Comparison of ENCODE assay signal across 29 cellular contexts in the genomic region with DNA sequence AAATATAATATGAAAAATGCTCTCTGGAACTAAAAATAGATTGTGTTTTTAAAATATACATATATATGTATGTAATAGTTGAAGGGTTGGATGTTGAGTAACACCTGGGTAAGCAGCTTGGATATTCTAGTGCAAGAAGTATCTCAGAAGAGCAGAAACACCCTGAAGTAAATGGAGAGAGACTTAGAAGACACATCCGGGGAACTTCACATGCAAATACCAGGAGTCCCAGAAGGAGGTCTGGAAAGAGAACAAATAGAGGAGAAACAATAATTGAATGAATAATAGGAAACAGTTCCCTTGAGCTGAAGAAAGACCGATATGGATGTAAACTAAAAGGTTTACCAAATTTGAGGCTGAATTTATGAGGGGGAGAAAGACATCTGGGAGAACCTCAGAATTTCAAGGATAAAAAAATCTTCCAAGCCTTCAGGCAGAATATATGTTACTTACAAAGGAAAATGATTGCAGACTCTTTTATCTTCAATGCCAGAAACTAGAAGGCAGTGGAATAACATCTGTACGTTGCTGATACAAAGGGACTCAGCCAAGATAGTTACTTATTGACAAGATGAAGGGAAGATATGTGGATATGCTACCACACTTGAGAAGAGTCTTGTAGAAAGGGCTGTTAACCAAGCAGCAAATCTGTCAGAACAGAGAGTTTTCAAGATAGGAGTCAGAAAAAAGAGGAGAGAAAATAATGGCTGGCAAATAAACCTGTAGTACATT.
"Had no signal": no experiment of that assay in that cellular context is flagged by ENCODE, and none has a peak within 500 bp of the region (broad histone marks: within the 10 kb centered on the region; RNA-seq: fewer than 3 reads in every experiment).

No MANE protein-coding gene starts in this region.

- H3K27ac Mint-ChIP-seq: activated B cell treated with CpG ODN at 0.5 μM for 24 hours; activated CD8-positive, alpha-beta T cell treated with anti-CD3 and anti-CD28 coated beads, Interleukin-2, amount 10 ng/mL, durations not matched to agents 7 days and 5 days; activated naive CD4-positive, alpha-beta T cell treated with anti-CD3 and anti-CD28 coated beads for 36 hours; activated naive CD8-positive, alpha-beta T cell treated with anti-CD3 and anti-CD28 coated beads, Interleukin-2, amount 10 ng/mL, durations not matched to agents 7 days and 5 days; activated T-helper 1 cell treated with anti-CD3 and anti-CD28 coated beads, Interleukin-12 subunit alpha, Interleukin-12 subunit beta, Interleukin-2, Interleukin-4 antibody, amounts not matched to agents 30 ng/mL and 10 ng/mL and 1 ng/mL, durations not matched to agents 14 hours and 24 hours and 36 hours; endodermal cell; mesothelial cell of epicardium; nephron progenitor cell; stimulated activated naive CD8-positive, alpha-beta T cell treated with anti-CD3 and anti-CD28 coated beads, Interleukin-15, amount 100 ng/mL, for 72 hours; T-helper 1 cell treated with Interleukin-12 subunit alpha and Interleukin-12 subunit beta and Interleukin-4 antibody, amounts not matched to agents 30 μg/mL and 1 μg/mL, for 36 hours; type B pancreatic cell had no signal

- H3K4me1 Mint-ChIP-seq: activated B cell treated with CpG ODN at 0.5 μM for 24 hours; activated naive CD8-positive, alpha-beta T cell treated with anti-CD3 and anti-CD28 coated beads, Interleukin-2, amount 10 ng/mL, durations not matched to agents 7 days and 5 days; endodermal cell; mesothelial cell of epicardium; naive B cell; nephron progenitor cell; stimulated activated effector memory CD8-positive, alpha-beta T cell treated with anti-CD3 and anti-CD28 coated beads, Interleukin-12 subunit alpha, Interleukin-12 subunit beta, amount 100 ng/mL, for 72 hours; stimulated activated naive CD8-positive, alpha-beta T cell treated with anti-CD3 and anti-CD28 coated beads, Interleukin-15, amount 100 ng/mL, for 72 hours had no signal

- H3K9me3 Mint-ChIP-seq: activated B cell treated with CpG ODN at 0.5 μM for 24 hours; activated naive CD4-positive, alpha-beta T cell treated with anti-CD3 and anti-CD28 coated beads for 36 hours; activated naive CD8-positive, alpha-beta T cell treated with anti-CD3 and anti-CD28 coated beads, Interleukin-2, amount 10 ng/mL, durations not matched to agents 7 days and 5 days; activated T-helper 1 cell treated with anti-CD3 and anti-CD28 coated beads, Interleukin-12 subunit alpha, Interleukin-12 subunit beta, Interleukin-2, Interleukin-4 antibody, amounts not matched to agents 30 ng/mL and 10 ng/mL and 1 ng/mL, durations not matched to agents 14 hours and 24 hours and 36 hours; endodermal cell; mesothelial cell of epicardium; naive B cell; nephron progenitor cell; stimulated activated effector memory CD8-positive, alpha-beta T cell treated with anti-CD3 and anti-CD28 coated beads, Interleukin-12 subunit alpha, Interleukin-12 subunit beta, amount 100 ng/mL, for 72 hours; stimulated activated naive CD8-positive, alpha-beta T cell treated with anti-CD3 and anti-CD28 coated beads, Interleukin-15, amount 100 ng/mL, for 72 hours; T-helper 1 cell treated with Interleukin-12 subunit alpha and Interleukin-12 subunit beta and Interleukin-4 antibody, amounts not matched to agents 30 μg/mL and 1 μg/mL, for 36 hours; type B pancreatic cell had no signal

- H3K9me3 ChIP-seq: gastroesophageal sphincter, neutrophil, sigmoid colon, uterus had no signal

- H3K27me3 Mint-ChIP-seq: activated B cell treated with CpG ODN at 0.5 μM for 24 hours; activated naive CD8-positive, alpha-beta T cell treated with anti-CD3 and anti-CD28 coated beads, Interleukin-2, amount 10 ng/mL, durations not matched to agents 7 days and 5 days; naive B cell; stimulated activated naive CD8-positive, alpha-beta T cell treated with anti-CD3 and anti-CD28 coated beads, Interleukin-15, amount 100 ng/mL, for 72 hours; type B pancreatic cell had no signal

- H3K4me3 Mint-ChIP-seq: activated B cell treated with CpG ODN at 0.5 μM for 24 hours; activated CD8-positive, alpha-beta T cell treated with anti-CD3 and anti-CD28 coated beads, Interleukin-2, amount 10 ng/mL, durations not matched to agents 7 days and 5 days; activated naive CD4-positive, alpha-beta T cell treated with anti-CD3 and anti-CD28 coated beads for 36 hours; activated naive CD8-positive, alpha-beta T cell treated with anti-CD3 and anti-CD28 coated beads, Interleukin-2, amount 10 ng/mL, durations not matched to agents 7 days and 5 days; activated T-helper 1 cell treated with anti-CD3 and anti-CD28 coated beads, Interleukin-12 subunit alpha, Interleukin-12 subunit beta, Interleukin-2, Interleukin-4 antibody, amounts not matched to agents 30 ng/mL and 10 ng/mL and 1 ng/mL, durations not matched to agents 14 hours and 24 hours and 36 hours; endodermal cell; mesothelial cell of epicardium; naive B cell; nephron progenitor cell; stimulated activated effector memory CD8-positive, alpha-beta T cell treated with anti-CD3 and anti-CD28 coated beads, Interleukin-12 subunit alpha, Interleukin-12 subunit beta, amount 100 ng/mL, for 72 hours; stimulated activated naive CD8-positive, alpha-beta T cell treated with anti-CD3 and anti-CD28 coated beads, Interleukin-15, amount 100 ng/mL, for 72 hours; T-helper 1 cell treated with Interleukin-12 subunit alpha and Interleukin-12 subunit beta and Interleukin-4 antibody, amounts not matched to agents 30 μg/mL and 1 μg/mL, for 36 hours; type B pancreatic cell had no signal

- H3K4me3 ChIP-seq: gastroesophageal sphincter, hepatocyte, sigmoid colon, uterus had no signal

- DNase-seq: activated B cell treated with CpG ODN at 0.5 μM for 24 hours; activated CD4-positive, alpha-beta T cell treated with anti-CD3 and anti-CD28 coated beads, Interleukin-2, amount 50 U/mL, for 1 hour; activated CD8-positive, alpha-beta T cell treated with anti-CD3 and anti-CD28 coated beads, Interleukin-2, amount 10 ng/mL, durations not matched to agents 7 days and 5 days; activated effector memory CD4-positive, alpha-beta T cell treated with anti-CD3 and anti-CD28 coated beads, Interleukin-2, amount 50 U/mL, for 16 hours; activated naive CD4-positive, alpha-beta T cell treated with anti-CD3 and anti-CD28 coated beads for 36 hours; activated naive CD8-positive, alpha-beta T cell treated with anti-CD3 and anti-CD28 coated beads, Interleukin-2, amount 10 ng/mL, durations not matched to agents 7 days and 5 days; activated T-cell treated with anti-CD3 and anti-CD28 coated beads for 4 hours; amniotic stem cell; caudate nucleus; endodermal cell; left colon; naive B cell; nephron progenitor cell; sigmoid colon; small intestine; stimulated activated CD4-positive, alpha-beta T cell treated with anti-CD3 and anti-CD28 coated beads, Interleukin-4, amount 100 ng/mL, for 24 hours; stimulated activated naive CD8-positive, alpha-beta T cell treated with anti-CD3 and anti-CD28 coated beads, Interleukin-15, amount 100 ng/mL, for 72 hours; substantia nigra; SW 1271; T-helper 9 cell; uterus had no signal

- H3K27me3 ChIP-seq: gastroesophageal sphincter, hepatocyte, neutrophil, sigmoid colon, uterus had no signal

- H3K36me3 ChIP-seq: uterus had no signal

- ATAC-seq: activated CD8-positive, alpha-beta T cell treated with anti-CD3 and anti-CD28 coated beads, Interleukin-2, amount 10 ng/mL, durations not matched to agents 7 days and 5 days; gastroesophageal sphincter; left colon; stimulated activated effector memory CD8-positive, alpha-beta T cell treated with anti-CD3 and anti-CD28 coated beads, Interleukin-12 subunit alpha, Interleukin-12 subunit beta, amount 100 ng/mL, for 72 hours; stimulated activated naive CD8-positive, alpha-beta T cell treated with anti-CD3 and anti-CD28 coated beads, Interleukin-15, amount 100 ng/mL, for 72 hours had no signal

- H3K27ac ChIP-seq: gastroesophageal sphincter, neutrophil, sigmoid colon, uterus had no signal

- H3K4me1 ChIP-seq: gastroesophageal sphincter, sigmoid colon, uterus had no signal
